In the genomic region with DNA sequence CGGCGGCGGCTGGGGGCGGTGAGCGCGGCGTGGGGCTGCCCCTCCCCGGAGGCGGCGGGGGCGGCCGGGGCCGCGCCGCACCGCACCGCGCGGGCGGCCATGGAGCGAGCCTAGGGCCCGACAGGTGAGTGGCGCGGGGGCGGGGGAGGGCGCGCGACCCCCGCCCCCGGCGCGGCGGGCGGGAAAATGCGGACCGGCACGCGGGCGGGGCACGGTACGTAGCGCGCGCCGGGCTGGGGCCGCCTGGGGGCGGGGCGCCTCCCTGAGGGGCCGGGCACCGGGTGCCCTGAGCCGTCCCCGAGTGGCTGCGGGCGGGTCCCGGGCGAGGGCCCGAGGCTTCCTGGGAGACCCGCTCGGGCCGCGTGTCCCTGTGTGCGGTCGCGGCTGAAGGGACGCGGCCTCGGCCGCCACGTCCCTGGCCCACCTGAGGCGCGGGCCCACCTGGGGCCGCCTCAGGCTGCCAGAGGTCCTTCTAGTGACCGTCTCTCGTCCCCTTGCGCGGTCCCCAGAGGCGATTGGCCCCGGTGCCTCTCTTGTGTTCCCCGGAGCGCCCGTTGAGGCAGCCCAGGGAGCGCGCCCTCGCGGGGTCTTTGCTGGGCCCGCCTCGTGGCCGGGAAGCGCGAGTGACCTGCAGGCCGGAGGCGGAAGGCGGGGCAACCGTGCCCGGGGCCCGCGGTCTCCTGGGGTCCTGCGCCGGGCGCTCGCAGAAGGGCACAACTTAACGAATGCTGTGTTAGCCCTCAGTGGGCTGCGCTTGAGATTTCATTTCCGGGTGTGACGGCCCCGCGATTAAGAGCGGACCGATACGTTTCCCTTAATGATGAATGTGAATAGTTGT, we compare ENCODE assay signal across 1 cellular context.
TF ChIP-seq lines count a peak whose summit lies in the region.

No MANE protein-coding gene starts in this region.

TF ChIP-seq in HepG2, 621 proteins besides CTCF, POLR2A, EP300 and RAD21 (continued from another document):
- no peak for TF ChIP-seq HNRNPK (IDR thresholded peaks at IDR 0.05; ENCODE audit: low read depth, low read length, poor library complexity, severe bottlenecking)
- TF ChIP-seq ZNF777 (CRISPR knock-in tag; IDR thresholded peaks at IDR 0.05), result no peak; the same call in none of the 2 replicates
- TF ChIP-seq, protein P1, sequence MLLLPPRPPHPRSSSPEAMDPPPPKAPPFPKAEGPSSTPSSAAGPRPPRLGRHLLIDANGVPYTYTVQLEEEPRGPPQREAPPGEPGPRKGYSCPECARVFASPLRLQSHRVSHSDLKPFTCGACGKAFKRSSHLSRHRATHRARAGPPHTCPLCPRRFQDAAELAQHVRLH (CRISPR knock-in tag; IDR thresholded peaks at IDR 0.05; ENCODE audit: borderline replicate concordance, low read depth), result no peak
- TF ChIP-seq RBM39 (IDR thresholded peaks at IDR 0.05; ENCODE audit: low read depth, low read length, poor library complexity, severe bottlenecking), result peak; percentile 32
- TF ChIP-seq ZFP41 (CRISPR knock-in tag; IDR thresholded peaks at IDR 0.05; ENCODE audit: borderline replicate concordance), result no peak
- TF ChIP-seq ZNF761 (CRISPR knock-in tag; conservative IDR thresholded peaks at IDR 0.05), result peak; percentile 26; the same call in 1 of the 2 replicates
- no peak for TF ChIP-seq ZNF776 (CRISPR knock-in tag; IDR thresholded peaks at IDR 0.05)
- TF ChIP-seq, protein P2, sequence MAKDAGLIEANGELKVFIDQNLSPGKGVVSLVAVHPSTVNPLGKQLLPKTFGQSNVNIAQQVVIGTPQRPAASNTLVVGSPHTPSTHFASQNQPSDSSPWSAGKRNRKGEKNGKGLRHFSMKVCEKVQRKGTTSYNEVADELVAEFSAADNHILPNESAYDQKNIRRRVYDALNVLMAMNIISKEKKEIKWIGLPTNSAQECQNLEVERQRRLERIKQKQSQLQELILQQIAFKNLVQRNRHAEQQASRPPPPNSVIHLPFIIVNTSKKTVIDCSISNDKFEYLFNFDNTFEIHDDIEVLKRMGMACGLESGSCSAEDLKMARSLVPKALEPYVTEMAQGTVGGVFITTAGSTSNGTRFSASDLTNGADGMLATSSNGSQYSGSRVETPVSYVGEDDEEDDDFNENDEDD (CRISPR knock-in tag; IDR thresholded peaks at IDR 0.05; ENCODE audit: borderline replicate concordance), result peak; percentile 59; the same call in 1 of the 2 replicates
- TF ChIP-seq, protein P3, sequence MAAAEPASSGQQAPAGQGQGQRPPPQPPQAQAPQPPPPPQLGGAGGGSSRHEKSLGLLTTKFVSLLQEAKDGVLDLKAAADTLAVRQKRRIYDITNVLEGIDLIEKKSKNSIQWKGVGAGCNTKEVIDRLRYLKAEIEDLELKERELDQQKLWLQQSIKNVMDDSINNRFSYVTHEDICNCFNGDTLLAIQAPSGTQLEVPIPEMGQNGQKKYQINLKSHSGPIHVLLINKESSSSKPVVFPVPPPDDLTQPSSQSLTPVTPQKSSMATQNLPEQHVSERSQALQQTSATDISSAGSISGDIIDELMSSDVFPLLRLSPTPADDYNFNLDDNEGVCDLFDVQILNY (CRISPR knock-in tag; conservative IDR thresholded peaks at IDR 0.05), result no peak
- no peak for TF ChIP-seq MLLT10 (CRISPR knock-in tag; IDR thresholded peaks at IDR 0.05)
- no peak for TF ChIP-seq ATF1 (CRISPR knock-in tag; IDR thresholded peaks at IDR 0.05)
- no peak for TF ChIP-seq SRSF4 (IDR thresholded peaks at IDR 0.05; ENCODE audit: low read depth, low read length, poor library complexity, severe bottlenecking)
- TF ChIP-seq ZNF558 (CRISPR knock-in tag; IDR thresholded peaks at IDR 0.05; ENCODE audit: borderline replicate concordance), result peak; percentile 59; the same call in 1 of the 2 replicates
- TF ChIP-seq ISX (CRISPR knock-in tag; conservative IDR thresholded peaks at IDR 0.05), result no peak
- TF ChIP-seq ZNF230 (CRISPR knock-in tag; IDR thresholded peaks at IDR 0.05), result peak; percentile 72; the same call in 1 of the 2 replicates
- TF ChIP-seq JUN (CRISPR knock-in tag; IDR thresholded peaks at IDR 0.05), result no peak
- TF ChIP-seq CCAR2 (optimal IDR thresholded peaks at IDR 0.05; ENCODE audit: low read depth, low read length), result no peak
- TF ChIP-seq KDM3A (CRISPR knock-in tag; IDR thresholded peaks at IDR 0.05; ENCODE audit: low read depth), result 0 out of 2 replicates have a peak, but pooled peaks have one; percentile 14
- TF ChIP-seq ZNF615 (CRISPR knock-in tag; IDR thresholded peaks at IDR 0.05; ENCODE audit: borderline replicate concordance), result no peak; the same call in 1 of the 2 replicates
- TF ChIP-seq ZNF143 (CRISPR knock-in tag; IDR thresholded peaks at IDR 0.05), result peak; percentile 44; the same call in 1 of the 2 replicates
- TF ChIP-seq ZNF24 (IDR thresholded peaks at IDR 0.05), result no peak; the same call in 1 of the 2 replicates
- no peak; the same call in 1 of the 2 replicates for TF ChIP-seq ZNF367 (CRISPR knock-in tag; IDR thresholded peaks at IDR 0.05; ENCODE audit: borderline replicate concordance)
- no peak for TF ChIP-seq ZNF7 (CRISPR knock-in tag; IDR thresholded peaks at IDR 0.05)
- peak; percentile 79 for TF ChIP-seq MEIS2 (CRISPR knock-in tag; IDR thresholded peaks at IDR 0.05)
- TF ChIP-seq GABPB1 (CRISPR knock-in tag; IDR thresholded peaks at IDR 0.05), result peak; percentile 77
- TF ChIP-seq, protein P4, sequence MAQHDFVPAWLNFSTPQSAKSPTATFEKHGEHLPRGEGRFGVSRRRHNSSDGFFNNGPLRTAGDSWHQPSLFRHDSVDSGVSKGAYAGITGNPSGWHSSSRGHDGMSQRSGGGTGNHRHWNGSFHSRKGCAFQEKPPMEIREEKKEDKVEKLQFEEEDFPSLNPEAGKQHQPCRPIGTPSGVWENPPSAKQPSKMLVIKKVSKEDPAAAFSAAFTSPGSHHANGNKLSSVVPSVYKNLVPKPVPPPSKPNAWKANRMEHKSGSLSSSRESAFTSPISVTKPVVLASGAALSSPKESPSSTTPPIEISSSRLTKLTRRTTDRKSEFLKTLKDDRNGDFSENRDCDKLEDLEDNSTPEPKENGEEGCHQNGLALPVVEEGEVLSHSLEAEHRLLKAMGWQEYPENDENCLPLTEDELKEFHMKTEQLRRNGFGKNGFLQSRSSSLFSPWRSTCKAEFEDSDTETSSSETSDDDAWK (CRISPR knock-in tag; IDR thresholded peaks at IDR 0.05), result no peak
